In genomic region chr10:51422311-51423120, GRCh38 we compare ENCODE assay signal across 8 cellular contexts.
DNase-seq lines count a peak whose midpoint lies in the region; ATAC-seq and TF ChIP-seq lines count a peak whose summit lies in the region.

No MANE protein-coding gene starts in this region.

- peak overlapping the region; percentile 1 for H2AK9ac ChIP-seq in IMR-90 (replicated peaks; ENCODE audit: low read depth, low read length, poor library complexity)

- no peak for TF ChIP-seq EP300 in ovary (IDR thresholded peaks at IDR 0.05)

- H3K9ac ChIP-seq in IMR-90 (ENCODE audit: low read depth, low read length) = peak overlapping the region; percentile 43

- TF ChIP-seq POLR2A in IMR-90 (IDR thresholded peaks at IDR 0.05; ENCODE audit: low read depth, low read length) (no peak), ovary (IDR thresholded peaks at IDR 0.05) (no peak)

- ATAC-seq in GM21515 (IDR thresholded peaks at IDR 0.05; ENCODE audit: unreplicated experiment) (peak; percentile 63), IMR-90 (ENCODE audit: low read depth) (peak; percentile 88), HG03135 (IDR thresholded peaks at IDR 0.05; ENCODE audit: unreplicated experiment) (no peak)

- peak; percentile 88 for TF ChIP-seq RAD21 in IMR-90 (IDR thresholded peaks at IDR 0.05; ENCODE audit: low read length)

- H3K79me1 ChIP-seq in IMR-90 (ENCODE audit: low read depth in 1 of 2, low read length in 2 of 2) = peaks cover 0 to 11% of the 10 kb centered on the region in 2 experiments; a peak in 2 of 4 replicates

- CTCF ChIA-PET in IMR-90 (lab: Yijun Ruan, JAX) = interaction anchor here (0.6 to 1.1 kb wide), 10 partner anchors 11 to 533 kb away, joined by 3 to 4 read pairs (median 3); no protein-coding TSS in a partner anchor

- peak overlapping the region; percentile 62 for H2BK120ac ChIP-seq in IMR-90 (ENCODE audit: low read depth, low read length)

- peak overlapping the region; percentile 40; the same call in 1 of the 2 replicates for H3K56ac ChIP-seq in IMR-90 (ENCODE audit: extremely low read depth, insufficient read depth, low read length)

- POLR2A ChIA-PET in IMR-90 (lab: Charles Lee; ENCODE audit: unreplicated experiment) = interaction anchor here (0.6 kb wide), 2 partner anchors 26 to 270 kb away, joined by 3 to 4 read pairs; no protein-coding TSS in a partner anchor

- H3K4ac ChIP-seq in IMR-90 (ENCODE audit: low read depth, low read length) = peak overlapping the region; percentile 32

- H2BK15ac ChIP-seq in IMR-90 (ENCODE audit: low read depth, low read length) = peak overlapping the region; percentile 55; the same call in 1 of the 3 replicates

- intact Hi-C loops in IMR-90 (cut with micrococcal nuclease) (loop anchor here (2.0 to 5.0 kb wide), 4 partner anchors 360 to 788 kb away; no protein-coding TSS in a partner anchor), ovary (cut with DNase I) (loop anchor here in 1 of 4 donors (10.0 kb wide), 1 partner anchor 418 kb away; no protein-coding TSS in a partner anchor)

- H3K4me1 ChIP-seq in IMR-90 (ENCODE audit: control insufficient read depth, insufficient read depth, low read length) = peaks cover 6% of the 10 kb centered on the region
- no peaks in the 10 kb centered on the region for H3K4me1 ChIP-seq in ovary (ENCODE audit: insufficient read depth)

- no peak overlapping the region for H3K4me3 ChIP-seq in IMR-90 (ENCODE audit: insufficient read depth, low read depth, low read length)
- no peak overlapping the region for H3K4me3 ChIP-seq in WI38 (ENCODE audit: low read depth, low read length)
- no peak overlapping the region for H3K4me3 ChIP-seq in foreskin fibroblast (ENCODE audit: low read depth in 1 of 2, low read length in 2 of 2)
- H3K4me3 ChIP-seq in ovary = no peak overlapping the region

- no peaks in the 10 kb centered on the region for H3K9me3 ChIP-seq in IMR-90 (ENCODE audit: control insufficient read depth, insufficient read depth, low read length)
- no peaks in the 10 kb centered on the region for H3K9me3 ChIP-seq in ovary

- BruUV-seq in IMR-90 (replicated peaks; lab: Mats Ljungman, UMichigan) = no TSS peak

- peak overlapping the region; percentile 73 for H3K18ac ChIP-seq in IMR-90 (ENCODE audit: low read depth, low read length)

- peak overlapping the region in 1 of 2 experiments; percentile 34; a peak in 1 of 4 replicates for H4K8ac ChIP-seq in IMR-90 (ENCODE audit: low read depth in 2 of 2, low read length in 2 of 2)

- TF ChIP-seq CTCF in IMR-90 (conservative IDR thresholded peaks at IDR 0.05; ENCODE audit: low read depth, low read length) (peak; percentile 85), WI38 (IDR thresholded peaks at IDR 0.05; ENCODE audit: low read depth, low read length) (peak; percentile 73), foreskin fibroblast (IDR thresholded peaks at IDR 0.05; ENCODE audit: low read depth, low read length) (peak; percentile 81), ovary (IDR thresholded peaks at IDR 0.05) (peak in 2 of 3 donors; percentile 39 to 48)

- peak overlapping the region; percentile 7; the same call in 1 of the 2 replicates for H2AK5ac ChIP-seq in IMR-90 (ENCODE audit: low read depth, low read length)

- H2AFZ ChIP-seq in IMR-90 (replicated peaks; ENCODE audit: low read length, poor library complexity) = peak overlapping the region; percentile 58

- peak overlapping the region; percentile 6; the same call in 1 of the 2 replicates for H3K14ac ChIP-seq in IMR-90 (replicated peaks; ENCODE audit: low read depth, low read length)

- peak overlapping the region; percentile 64 for H3K4me2 ChIP-seq in IMR-90 (ENCODE audit: low read depth, low read length)

- H3K36me3 ChIP-seq in IMR-90 (ENCODE audit: control insufficient read depth, insufficient read depth, low read length) = no peaks in the 10 kb centered on the region
- H3K36me3 ChIP-seq in ovary = no peaks in the 10 kb centered on the region

- peak overlapping the region; percentile 33; the same call in 1 of the 2 replicates for H3K27ac ChIP-seq in IMR-90 (ENCODE audit: insufficient read depth, low read length)
- H3K27ac ChIP-seq in ovary = no peak overlapping the region

- peak overlapping the region; percentile 74 for H4K5ac ChIP-seq in IMR-90 (ENCODE audit: low read depth, low read length)

- H3K9me1 ChIP-seq in IMR-90 (ENCODE audit: insufficient read depth, low read length) = no peaks in the 10 kb centered on the region

- H2BK5ac ChIP-seq in IMR-90 (ENCODE audit: low read depth, low read length, poor library complexity, severe bottlenecking) = no peak overlapping the region

- 0 out of 2 replicates have a peak overlapping the region, but pooled peaks have one; percentile 10 for H3K23ac ChIP-seq in IMR-90 (ENCODE audit: low read depth, low read length)

- peak overlapping the region; percentile 27; the same call in 1 of the 2 replicates for H4K91ac ChIP-seq in IMR-90 (ENCODE audit: insufficient read depth, low read depth, low read length)

- DNase-seq in NCI-H2196 (lab: John Stamatoyannopoulos, UW; ENCODE audit: unreplicated experiment) (peak; percentile 0), NCI-H2196 treated with DMSO at 0.1 percent for 48 hours (lab: John Stamatoyannopoulos, UW; ENCODE audit: unreplicated experiment) (no peak), IMR-90 (peak; percentile 76), foreskin fibroblast (peak; percentile 53 to 85), ovary (peak in 4 of 5 donors; percentile 23 to 60 (median 32))

- dilution Hi-C loops in IMR-90 (cut with HindIII; ENCODE audit: low sequenced_read_pairs, unreplicated experiment) = no loop called here

- in situ Hi-C loops in IMR-90 (cut with MboI; ENCODE audit: low sequenced_read_pairs) = loop anchor here (5.0 to 25.0 kb wide), 3 partner anchors 350 to 540 kb away; partner anchors contain the start of gene PRKG1

- peak overlapping the region; percentile 28 for H2BK20ac ChIP-seq in IMR-90 (ENCODE audit: low read depth, low read length)

- no peaks in the 10 kb centered on the region for H4K20me1 ChIP-seq in IMR-90 (ENCODE audit: insufficient read depth, low read length)

- 90% methylated on average over 2 of the region's 6 CpGs; no CpG with 5 or more reads in 1 of the 2 experiments for WGBS in IMR-90 (ENCODE audit: extremely low coverage in 2 of 2, insufficient read length in 1 of 2), 2 experiments
- 58 to 62% (median 59%) methylated on average over 6 of the region's 6 CpGs for WGBS in ovary, 3 donors

- H3K27me3 ChIP-seq in IMR-90 (ENCODE audit: control insufficient read depth, insufficient read depth, low read length) = no peaks in the 10 kb centered on the region
- no peaks in the 10 kb centered on the region for H3K27me3 ChIP-seq in ovary

TF ChIP-seq in IMR-90, 13 proteins besides CTCF, POLR2A, EP300 and RAD21:
- TF ChIP-seq SMC3 (IDR thresholded peaks at IDR 0.05; ENCODE audit: low read depth, low read length) (peak; percentile 88), CEBPB (IDR thresholded peaks at IDR 0.05; ENCODE audit: low read depth, low read length) (no peak)
TF ChIP-seq in IMR-90: peak in this region for 1.
